In the genomic region with DNA sequence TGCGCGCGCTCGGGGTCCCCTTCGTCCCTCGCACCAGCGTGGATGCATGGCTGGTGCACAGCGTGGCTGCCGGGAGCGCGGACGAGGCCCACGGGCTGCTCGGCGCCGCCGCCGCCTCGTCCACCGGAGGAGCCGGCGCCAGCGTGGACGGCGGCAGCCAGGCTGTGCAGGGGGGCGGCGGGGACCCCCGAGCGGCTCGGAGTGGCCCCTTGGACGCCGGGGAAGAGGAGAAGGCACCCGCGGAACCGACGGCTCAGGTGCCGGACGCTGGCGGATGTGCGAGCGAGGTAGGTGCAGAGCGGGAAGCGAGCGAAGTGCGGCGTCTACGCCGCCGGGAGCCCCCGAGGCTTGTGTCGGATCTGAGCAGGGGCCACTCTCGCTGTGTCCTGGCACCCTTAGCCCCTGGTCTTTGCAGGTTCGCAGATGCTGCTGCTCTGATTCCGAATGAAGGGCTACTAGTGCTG, we compare ENCODE assay signal across 8 cellular contexts. TPM values are rescaled to one million over a fixed set of nuclear protein-coding genes. Genes with fewer than 3 reads are reported as not detected.
DNase-seq lines count a peak whose midpoint lies in the region; ATAC-seq and TF ChIP-seq lines count a peak whose summit lies in the region.
"Not testable (repeated sequence)": the region's sequence is repeated elsewhere in the genome, so short reads cannot be mapped to it uniquely, and the experiment has no call there.

No MANE protein-coding gene starts in this region.

- intact Hi-C loops in HCT116 (cut with micrococcal nuclease) = loop anchor here (5.0 kb wide), 1 partner anchor 61 kb away; no protein-coding TSS in a partner anchor
- intact Hi-C loops in activated CD4-positive, alpha-beta T cell treated with anti-CD3 and anti-CD28 coated beads, Interleukin-2, amount 10 ng/mL, durations not matched to agents 24 days and 14 days (cut with micrococcal nuclease) = loop anchor here (1.0 to 10.0 kb wide), 6 partner anchors 33 to 291 kb away; a partner anchor contains a TSS
- intact Hi-C loops in mammary epithelial cell (cut with micrococcal nuclease) = not testable (repeated sequence)

- H3K9ac ChIP-seq in HCT116 (ENCODE audit: low read length) = peak overlapping the region; percentile 67
- H3K9ac ChIP-seq in mammary epithelial cell (ENCODE audit: insufficient read depth, low read length); parathyroid adenoma: not testable (repeated sequence)
- peak overlapping the region; percentile 75 for H3K9ac ChIP-seq in iPS-18a (ENCODE audit: low read length)

- not testable (repeated sequence) for TF ChIP-seq POLR2A in HCT116 (IDR thresholded peaks at IDR 0.05; ENCODE audit: borderline replicate concordance, extremely low read depth, insufficient read depth, insufficient read length); upper lobe of left lung (IDR thresholded peaks at IDR 0.05)

- not testable (repeated sequence) for TF ChIP-seq CTCF in HCT116 (IDR thresholded peaks at IDR 0.05 in 2 of 3, conservative IDR thresholded peaks at IDR 0.05 in 1 of 3; ENCODE audit: borderline replicate concordance in 1 of 3, insufficient read depth in 1 of 3, low read depth in 2 of 3, low read length in 2 of 3); mammary epithelial cell (conservative IDR thresholded peaks at IDR 0.05 in 1 of 2, IDR thresholded peaks at IDR 0.05 in 1 of 2; ENCODE audit: extremely low read depth in 1 of 2, insufficient read depth in 1 of 2, low read depth in 1 of 2, low read length in 2 of 2); parathyroid adenoma (IDR thresholded peaks at IDR 0.05); upper lobe of left lung (IDR thresholded peaks at IDR 0.05)

- in situ Hi-C loops in mammary epithelial cell (cut with MboI; ENCODE audit: low sequenced_read_pairs in 2 of 2) = not testable (repeated sequence)

- POLR2A ChIA-PET in HCT116 (lab: Charles Lee) = interaction anchor here (0.6 to 1.3 kb wide), 3 partner anchors 46 to 191 kb away, joined by 3 to 4 read pairs (median 3); no protein-coding TSS in a partner anchor

- dilution Hi-C loops in mammary epithelial cell (cut with HindIII; ENCODE audit: low sequenced_read_pairs) = loop anchor here (5.0 kb wide), 1 partner anchor 261 kb away; no protein-coding TSS in a partner anchor

- H3K4me1 Mint-ChIP-seq in activated CD4-positive, alpha-beta T cell treated with anti-CD3 and anti-CD28 coated beads, Interleukin-2, amount 10 ng/mL, durations not matched to agents 24 days and 14 days = peaks cover 50% of the 10 kb centered on the region

- not testable (repeated sequence) for TF ChIP-seq RAD21 in HCT116 (IDR thresholded peaks at IDR 0.05; ENCODE audit: low read depth)

- 33% methylated on average over 15 of the region's 54 CpGs for WGBS in mammary epithelial cell (ENCODE audit: low coverage, missing lambda C conversion rate)
- WGBS in upper lobe of left lung, 2 donors = 33% methylated on average over 1 to 4 of the region's 54 CpGs

- H3K9me2 ChIP-seq in HCT116 (ENCODE audit: insufficient read depth) = not testable (repeated sequence)

- H3K4me3 ChIP-seq in HCT116 (replicated peaks in 1 of 2; ENCODE audit: low read depth in 1 of 2, low read length in 2 of 2) = peak overlapping the region; percentile 49 to 62
- H3K4me3 ChIP-seq in mammary epithelial cell (replicated peaks in 1 of 3; ENCODE audit: insufficient read depth in 1 of 3, low read depth in 2 of 3, low read length in 3 of 3) = peak overlapping the region; percentile 30 to 65 (median 64)
- H3K4me3 ChIP-seq in iPS-18a (ENCODE audit: low read length) = peak overlapping the region; percentile 99
- H3K4me3 ChIP-seq in parathyroid adenoma (ENCODE audit: low read depth, low read length) = not testable (repeated sequence)
- H3K4me3 ChIP-seq in upper lobe of left lung = peak overlapping the region; percentile 64 to 82 (median 76)

- not testable (repeated sequence) for DNase-seq in HCT116 (ENCODE audit: low read depth, low spot score); mammary epithelial cell
- peak; percentile 12 for DNase-seq in KG1 (lab: John Stamatoyannopoulos, UW)
- DNase-seq in activated CD4-positive, alpha-beta T cell treated with anti-CD3 and anti-CD28 coated beads, Interleukin-2, amount 10 ng/mL, durations not matched to agents 24 days and 14 days = peak; percentile 83
- peak in 1 of 2 donors; percentile 88 for DNase-seq in upper lobe of left lung

- ATAC-seq in GM18498 (IDR thresholded peaks at IDR 0.05; ENCODE audit: unreplicated experiment) (peak; percentile 35), HCT116 (peak; percentile 37; the same call in 1 of the 2 replicates), upper lobe of left lung (ENCODE audit: low FRiP score in 2 of 2) (peak in 1 of 2 donors; percentile 34)

- H3K79me2 ChIP-seq in HCT116 (ENCODE audit: insufficient read depth, low read length) (peaks cover 45% of the 10 kb centered on the region), mammary epithelial cell (ENCODE audit: insufficient read depth, low read length) (peaks cover 34% of the 10 kb centered on the region)
- H3K79me2 ChIP-seq in parathyroid adenoma = not testable (repeated sequence)

- not testable (repeated sequence) for H3K36me3 ChIP-seq in HCT116 (ENCODE audit: control insufficient read depth in 1 of 2, insufficient read depth in 2 of 2, low read length in 2 of 2); mammary epithelial cell (ENCODE audit: insufficient read depth, low read length); iPS-18a (ENCODE audit: control insufficient read depth, low read depth, low read length); parathyroid adenoma (ENCODE audit: control insufficient read depth, insufficient read depth, low read length); upper lobe of left lung

- peak overlapping the region; percentile 57; the same call in 1 of the 2 replicates for H3K27ac ChIP-seq in HCT116 (ENCODE audit: low read depth, low read length)
- H3K27ac ChIP-seq in mammary epithelial cell (ENCODE audit: insufficient read depth, low read depth, low read length); parathyroid adenoma: not testable (repeated sequence)
- H3K27ac ChIP-seq in iPS-18a (ENCODE audit: low read length) = peak overlapping the region; percentile 43
- H3K27ac ChIP-seq in upper lobe of left lung = peak overlapping the region; percentile 1 to 69 (median 42)

- H3K27me3 ChIP-seq in HCT116 (ENCODE audit: insufficient read depth, low read length); mammary epithelial cell (ENCODE audit: insufficient read depth, low read length); iPS-18a (ENCODE audit: control insufficient read depth, insufficient read depth, low read length); parathyroid adenoma (ENCODE audit: control insufficient read depth, insufficient read depth, low read length); upper lobe of left lung: not testable (repeated sequence)

- RAD21 ChIA-PET in HCT116 (lab: Charles Lee; ENCODE audit: low non-redundant PET in 1 of 2, low total read pairs in 2 of 2, uncharacterized antibody in 2 of 2, unreplicated experiment in 2 of 2) = not testable (repeated sequence)

- peaks cover 29% of the 10 kb centered on the region for H3K36me3 Mint-ChIP-seq in activated CD4-positive, alpha-beta T cell treated with anti-CD3 and anti-CD28 coated beads, Interleukin-2, amount 10 ng/mL, durations not matched to agents 24 days and 14 days (ENCODE audit: low read depth)

- H3K4me2 ChIP-seq in HCT116 (ENCODE audit: low read length) = peak overlapping the region; percentile 88
- H3K4me2 ChIP-seq in mammary epithelial cell (ENCODE audit: insufficient read depth, low read depth, low read length) = peak overlapping the region; percentile 88
- H3K4me2 ChIP-seq in parathyroid adenoma (ENCODE audit: low read length) = peak overlapping the region; percentile 65

- H3K4me3 Mint-ChIP-seq in activated CD4-positive, alpha-beta T cell treated with anti-CD3 and anti-CD28 coated beads, Interleukin-2, amount 10 ng/mL, durations not matched to agents 24 days and 14 days = peak overlapping the region; percentile 93

- H3K9me3 Mint-ChIP-seq in activated CD4-positive, alpha-beta T cell treated with anti-CD3 and anti-CD28 coated beads, Interleukin-2, amount 10 ng/mL, durations not matched to agents 24 days and 14 days = not testable (repeated sequence)

- not testable (repeated sequence) for BruUV-seq in HCT116 (replicated peaks; lab: Mats Ljungman, UMichigan); mammary epithelial cell (replicated peaks; lab: Mats Ljungman, UMichigan)

- H3K27ac Mint-ChIP-seq in activated CD4-positive, alpha-beta T cell treated with anti-CD3 and anti-CD28 coated beads, Interleukin-2, amount 10 ng/mL, durations not matched to agents 24 days and 14 days = peak overlapping the region; percentile 99

- H3K4me1 ChIP-seq in HCT116 (ENCODE audit: control insufficient read depth in 1 of 2, insufficient read depth in 2 of 2, low read length in 2 of 2) (peaks cover 28 to 51% of the 10 kb centered on the region in 2 experiments), mammary epithelial cell (ENCODE audit: insufficient read depth, low read length) (peaks cover 51% of the 10 kb centered on the region), iPS-18a (ENCODE audit: control insufficient read depth, low read depth, low read length) (peaks cover 37% of the 10 kb centered on the region), upper lobe of left lung (peaks cover 19 to 56% (median 33%) of the 10 kb centered on the region in 4 donors)
- H3K4me1 ChIP-seq in parathyroid adenoma = not testable (repeated sequence)

- H3K9me3 ChIP-seq in HCT116 (ENCODE audit: control insufficient read depth in 1 of 2, insufficient read depth in 1 of 2, low read depth in 1 of 2, low read length in 2 of 2); mammary epithelial cell (replicated peaks; ENCODE audit: insufficient read depth, low read length); iPS-18a (ENCODE audit: control insufficient read depth, low read depth, low read length); parathyroid adenoma (ENCODE audit: control insufficient read depth, low read length); upper lobe of left lung: not testable (repeated sequence)

- not testable (repeated sequence) for TF ChIP-seq EP300 in upper lobe of left lung (IDR thresholded peaks at IDR 0.05)

- CTCF ChIA-PET in HCT116 (lab: Charles Lee) (interaction anchor here (0.6 to 1.6 kb wide), 3 partner anchors 13 to 62 kb away, joined by 3 to 6 read pairs (median 4); no protein-coding TSS in a partner anchor), mammary epithelial cell (lab: Charles Lee; ENCODE audit: low non-redundant PET) (interaction anchor here (0.6 kb wide), 1 partner anchor 30 kb away, joined by 5 read pairs; no protein-coding TSS in a partner anchor)

- H2AFZ ChIP-seq in HCT116 (ENCODE audit: low read depth, low read length, poor library complexity, severe bottlenecking); parathyroid adenoma: not testable (repeated sequence)
- peak overlapping the region; percentile 97 for H2AFZ ChIP-seq in mammary epithelial cell (ENCODE audit: low read depth, low read length)

- not testable (repeated sequence) for H3K27me3 Mint-ChIP-seq in activated CD4-positive, alpha-beta T cell treated with anti-CD3 and anti-CD28 coated beads, Interleukin-2, amount 10 ng/mL, durations not matched to agents 24 days and 14 days

- H4K20me1 ChIP-seq in HCT116 (ENCODE audit: insufficient read depth); mammary epithelial cell (ENCODE audit: insufficient read depth, low read length): not testable (repeated sequence)

RNA-seq across cellular contexts. Expression of a gene that starts 0.8 kb away (rescaled TPM):
- 27.0 TPM for total RNA-seq in HCT116 (2021; ENCODE audit: unreplicated experiment)
- polyA plus RNA-seq in HCT116 (2012) = 9.7 and 16.0 TPM in 2 replicates
- 67.8 and 68.7 TPM in 2 replicates for total RNA-seq in activated CD4-positive, alpha-beta T cell treated with anti-CD3 and anti-CD28 coated beads, Interleukin-2, amount 10 ng/mL, durations not matched to agents 24 days and 14 days
- 1 to 10 TPM; 5.4 to 8.3 TPM for total RNA-seq in mammary epithelial cell
- polyA plus RNA-seq in mammary epithelial cell = 6.8 TPM
- polyA minus RNA-seq in mammary epithelial cell = 9.5 TPM
- total RNA-seq in upper lobe of left lung = 10 to 100 TPM in 1 of 6 donors, 1 to 10 TPM in 5; 5.5 to 13.8 (median 7.0) TPM

RNA-seq across cellular contexts. Expression of a gene that starts 47.7 kb away (rescaled TPM):
- total RNA-seq in HCT116 (2021; ENCODE audit: unreplicated experiment) (870 TPM), mammary epithelial cell (100 to 1,000 TPM in 1 of 2 donors, 10 to 100 TPM in 1; 62.0 to 506 TPM), upper lobe of left lung (100 to 1,000 TPM; 192 to 416 (median 314) TPM)
- 635 and 851 TPM in 2 replicates for polyA plus RNA-seq in HCT116 (2012)
- total RNA-seq in activated CD4-positive, alpha-beta T cell treated with anti-CD3 and anti-CD28 coated beads, Interleukin-2, amount 10 ng/mL, durations not matched to agents 24 days and 14 days = 862 and 873 TPM in 2 replicates
- 291 TPM for polyA plus RNA-seq in mammary epithelial cell
- polyA minus RNA-seq in mammary epithelial cell = 260 TPM

RNA-seq across cellular contexts. Expression of a gene that starts 48.7 kb away (rescaled TPM):
- total RNA-seq in HCT116 (2021; ENCODE audit: unreplicated experiment) (274 TPM), mammary epithelial cell (100 to 1,000 TPM in 1 of 2 donors, 10 to 100 TPM in 1; 67.5 to 154 TPM), upper lobe of left lung (100 to 1,000 TPM in 2 of 6 donors, 10 to 100 TPM in 4; 59.0 to 116 (median 89.8) TPM)
- polyA plus RNA-seq in HCT116 (2012) = 57.7 and 80.0 TPM in 2 replicates
- 307 and 313 TPM in 2 replicates for total RNA-seq in activated CD4-positive, alpha-beta T cell treated with anti-CD3 and anti-CD28 coated beads, Interleukin-2, amount 10 ng/mL, durations not matched to agents 24 days and 14 days
- polyA plus RNA-seq in mammary epithelial cell = 77.3 TPM
- 25.3 TPM for polyA minus RNA-seq in mammary epithelial cell
